In the genomic region with DNA sequence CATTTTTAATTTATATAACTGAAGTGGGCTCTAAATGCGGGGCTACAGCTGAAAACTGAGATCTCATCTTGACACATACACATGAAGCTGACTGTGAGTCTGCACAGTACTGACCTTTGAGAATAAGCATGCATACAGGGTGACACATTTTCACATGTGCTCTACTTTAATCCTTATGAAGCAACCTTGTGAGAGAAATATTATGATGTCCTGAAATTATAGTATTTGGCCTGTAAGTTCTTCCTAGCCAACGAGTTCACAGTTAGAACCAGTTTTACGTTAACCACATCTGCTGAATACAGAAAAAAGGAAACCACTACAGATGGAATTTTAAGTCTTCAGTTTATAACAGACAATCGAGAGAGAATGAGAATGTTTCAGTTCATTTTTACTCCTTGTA, we compare ENCODE assay signal across 11 cellular contexts.
DNase-seq lines count a peak whose midpoint lies in the region; ATAC-seq and TF ChIP-seq lines count a peak whose summit lies in the region.
"Had no signal": no experiment of that assay in that cellular context is flagged by ENCODE, and none has a peak within 500 bp of the region (broad histone marks: within the 10 kb centered on the region; RNA-seq: fewer than 3 reads in every experiment).

No MANE protein-coding gene starts in this region.

- DNase-seq in HS-5 (ENCODE audit: low read depth), result peak; percentile 15
- DNase-seq in central memory CD8-positive, alpha-beta T cell (ENCODE audit: low spot score in 2 of 2), result no peak
- no peak for DNase-seq in stimulated activated effector memory CD8-positive, alpha-beta T cell treated with anti-CD3 and anti-CD28 coated beads, Interleukin-12 subunit alpha, Interleukin-12 subunit beta, amount 100 ng/mL, for 72 hours (ENCODE audit: low spot score in 2 of 2)
- DNase-seq in AG08396 (ENCODE audit: low spot score), result no peak
- no peak for DNase-seq in HT-29 (ENCODE audit: low spot score)
- DNase-seq in Calu3, result no peak
- DNase-seq: effector CD4-positive, alpha-beta T cell; NCI-H2171 treated with DMSO at 0.1 percent for 48 hours; spleen had no signal

- H3K9me3 Mint-ChIP-seq in central memory CD8-positive, alpha-beta T cell, result no peaks in the 10 kb centered on the region
- H3K9me3 Mint-ChIP-seq in stimulated activated effector memory CD8-positive, alpha-beta T cell treated with anti-CD3 and anti-CD28 coated beads, Interleukin-12 subunit alpha, Interleukin-12 subunit beta, amount 100 ng/mL, for 72 hours, result no peaks in the 10 kb centered on the region
- no peaks in the 10 kb centered on the region for H3K9me3 Mint-ChIP-seq in Calu3 (ENCODE audit: low read depth, unreplicated experiment)
- H3K9me3 Mint-ChIP-seq: stimulated activated memory B cell treated with anti-CD40 and anti-IgM and Interleukin-4, amounts not matched to agents 10 μg/mL and 1 μg/mL and 100 μg/mL, for 72 hours had no signal

- intact Hi-C loops in Calu3 (cut with micrococcal nuclease; ENCODE audit: unreplicated experiment), result no loop called here

- CTCF ChIA-PET in Calu3 (lab: Charles Lee), result no interaction called here

- peak overlapping the region; percentile 56 for H3K27ac Mint-ChIP-seq in central memory CD8-positive, alpha-beta T cell (ENCODE audit: low read depth)
- no peak overlapping the region for H3K27ac Mint-ChIP-seq in stimulated activated effector memory CD8-positive, alpha-beta T cell treated with anti-CD3 and anti-CD28 coated beads, Interleukin-12 subunit alpha, Interleukin-12 subunit beta, amount 100 ng/mL, for 72 hours
- no peak overlapping the region for H3K27ac Mint-ChIP-seq in Calu3 (ENCODE audit: unreplicated experiment)

- no peak for TF ChIP-seq CTCF in Calu3 (IDR thresholded peaks at IDR 0.05; ENCODE audit: unreplicated experiment)

- H3K27me3 Mint-ChIP-seq in central memory CD8-positive, alpha-beta T cell, result no peaks in the 10 kb centered on the region
- no peaks in the 10 kb centered on the region for H3K27me3 Mint-ChIP-seq in Calu3 (ENCODE audit: unreplicated experiment)
- H3K27me3 Mint-ChIP-seq: stimulated activated memory B cell treated with anti-CD40 and anti-IgM and Interleukin-4, amounts not matched to agents 10 μg/mL and 1 μg/mL and 100 μg/mL, for 72 hours had no signal

- H3K36me3 Mint-ChIP-seq in central memory CD8-positive, alpha-beta T cell (ENCODE audit: insufficient read depth), result peaks cover 5% of the 10 kb centered on the region
- no peaks in the 10 kb centered on the region for H3K36me3 Mint-ChIP-seq in stimulated activated effector memory CD8-positive, alpha-beta T cell treated with anti-CD3 and anti-CD28 coated beads, Interleukin-12 subunit alpha, Interleukin-12 subunit beta, amount 100 ng/mL, for 72 hours
- no peaks in the 10 kb centered on the region for H3K36me3 Mint-ChIP-seq in Calu3 (ENCODE audit: insufficient read depth, unreplicated experiment)
- H3K36me3 Mint-ChIP-seq: stimulated activated memory B cell treated with anti-CD40 and anti-IgM and Interleukin-4, amounts not matched to agents 10 μg/mL and 1 μg/mL and 100 μg/mL, for 72 hours had no signal

- no TSS peak for BruUV-seq in Calu3 (replicated peaks; lab: Mats Ljungman, UMichigan)

- peaks cover 52% of the 10 kb centered on the region for H3K4me1 Mint-ChIP-seq in central memory CD8-positive, alpha-beta T cell
- peaks cover 46% of the 10 kb centered on the region for H3K4me1 Mint-ChIP-seq in stimulated activated effector memory CD8-positive, alpha-beta T cell treated with anti-CD3 and anti-CD28 coated beads, Interleukin-12 subunit alpha, Interleukin-12 subunit beta, amount 100 ng/mL, for 72 hours
- peaks cover 38% of the 10 kb centered on the region for H3K4me1 Mint-ChIP-seq in Calu3 (ENCODE audit: low read depth, unreplicated experiment)

- no peak overlapping the region for H3K4me3 Mint-ChIP-seq in central memory CD8-positive, alpha-beta T cell
- H3K4me3 Mint-ChIP-seq in stimulated activated effector memory CD8-positive, alpha-beta T cell treated with anti-CD3 and anti-CD28 coated beads, Interleukin-12 subunit alpha, Interleukin-12 subunit beta, amount 100 ng/mL, for 72 hours, result no peak overlapping the region
- H3K4me3 Mint-ChIP-seq in Calu3 (ENCODE audit: low read depth, unreplicated experiment), result no peak overlapping the region

- peak; percentile 11 for ATAC-seq in GM18861 (IDR thresholded peaks at IDR 0.05; ENCODE audit: unreplicated experiment)
- ATAC-seq in central memory CD8-positive, alpha-beta T cell (replicated peaks; ENCODE audit: extremely low read depth, poor library complexity, severe bottlenecking), result no peak
- ATAC-seq in stimulated activated effector memory CD8-positive, alpha-beta T cell treated with anti-CD3 and anti-CD28 coated beads, Interleukin-12 subunit alpha, Interleukin-12 subunit beta, amount 100 ng/mL, for 72 hours, result peak; percentile 83
